In the genomic region with DNA sequence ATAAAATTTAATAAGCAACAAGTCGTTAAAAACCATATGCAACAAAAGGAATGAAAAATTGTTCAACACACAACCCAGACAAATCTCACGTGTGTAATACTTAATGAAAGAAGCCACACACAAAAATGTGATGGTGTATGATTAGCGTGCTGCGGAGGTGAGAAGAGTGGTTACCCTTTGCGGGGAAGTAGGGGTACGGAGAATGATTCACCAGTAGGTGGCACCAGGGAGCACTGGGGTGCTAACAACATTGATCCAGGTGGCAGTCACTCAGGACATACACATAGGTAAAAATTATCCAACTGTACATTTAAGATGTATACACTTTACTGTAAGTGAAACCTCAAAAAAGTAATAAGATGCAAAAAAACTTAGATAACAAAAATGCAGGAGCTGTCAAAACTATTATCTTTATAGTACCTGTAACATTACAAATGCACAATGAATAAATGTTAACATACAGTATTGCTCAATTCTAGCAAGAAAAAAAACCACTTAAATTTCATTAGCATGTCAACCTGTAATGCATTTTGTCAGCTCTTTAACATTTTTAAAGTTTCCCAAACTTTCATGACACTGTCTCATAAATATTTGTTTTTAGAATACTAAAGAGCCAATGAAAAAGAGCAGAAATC, we compare ENCODE assay signal across 8 cellular contexts. TPM values are rescaled to one million over a fixed set of nuclear protein-coding genes. Genes with fewer than 3 reads are reported as not detected.
DNase-seq lines count a peak whose midpoint lies in the region; ATAC-seq and TF ChIP-seq lines count a peak whose summit lies in the region.

No MANE protein-coding gene starts in this region.

- H3K9me3 Mint-ChIP-seq in CD4-positive, alpha-beta memory T cell, result peaks cover 0 to 28% (median 13%) of the 10 kb centered on the region in 8 donors

- H3K36me3 Mint-ChIP-seq in CD4-positive, alpha-beta memory T cell, result no peaks in the 10 kb centered on the region

- H3K4me3 Mint-ChIP-seq in CD4-positive, alpha-beta memory T cell, result no peak overlapping the region

- TF ChIP-seq POLR2A in ovary (IDR thresholded peaks at IDR 0.05), result no peak

- H3K4me2 ChIP-seq in Karpas-422 (ENCODE audit: low read depth, low read length, poor library complexity, severe bottlenecking), result no peak overlapping the region

- no peaks in the 10 kb centered on the region for H3K36me3 ChIP-seq in CD4-positive, alpha-beta memory T cell (ENCODE audit: insufficient read depth, low read length)
- H3K36me3 ChIP-seq in Karpas-422 (ENCODE audit: insufficient read depth, low read length) (no peaks in the 10 kb centered on the region), ovary (no peaks in the 10 kb centered on the region)

- WGBS in ovary, 3 donors, result 81 to 94% (median 82%) methylated on average over 6 of the region's 6 CpGs

- H3K4me1 ChIP-seq in CD4-positive, alpha-beta memory T cell (ENCODE audit: insufficient read depth, low read length), result no peaks in the 10 kb centered on the region
- H3K4me1 ChIP-seq in Karpas-422 (ENCODE audit: low read length) (no peaks in the 10 kb centered on the region), ovary (ENCODE audit: insufficient read depth) (peaks cover 3% of the 10 kb centered on the region)

- H3K27ac ChIP-seq in CD4-positive, alpha-beta memory T cell (ENCODE audit: low read depth, low read length), result no peak overlapping the region
- H3K27ac ChIP-seq in Karpas-422 (ENCODE audit: low read length) (no peak overlapping the region), ovary (no peak overlapping the region)

- POLR2A ChIA-PET in CD4-positive, alpha-beta memory T cell (lab: Charles Lee; ENCODE audit: partially characterized antibody), result interaction anchor here (0.5 kb wide), 1 partner anchor 11 kb away, joined by 3 read pairs; no protein-coding TSS in a partner anchor

- H2AFZ ChIP-seq in Karpas-422 (ENCODE audit: low read length), result no peak overlapping the region

- CTCF ChIA-PET in CD4-positive, alpha-beta memory T cell (lab: Charles Lee; ENCODE audit: partially characterized antibody), result interaction anchor here (1.0 to 1.7 kb wide), 7 partner anchors 8 to 931 kb away, joined by 3 to 12 read pairs (median 4); no protein-coding TSS in a partner anchor

- H4K20me1 ChIP-seq in Karpas-422 (ENCODE audit: insufficient read depth, low read depth, low read length), result no peaks in the 10 kb centered on the region

- no peaks in the 10 kb centered on the region for H3K9me2 ChIP-seq in Karpas-422 (replicated peaks; ENCODE audit: insufficient read depth, low read length)

- H3K27me3 ChIP-seq in CD4-positive, alpha-beta memory T cell (ENCODE audit: insufficient read depth, low read length), result no peaks in the 10 kb centered on the region
- H3K27me3 ChIP-seq in Karpas-422 (ENCODE audit: low read length), result no peaks in the 10 kb centered on the region
- H3K27me3 ChIP-seq in ovary, result no peaks in the 10 kb centered on the region

- TF ChIP-seq EP300 in ovary (IDR thresholded peaks at IDR 0.05), result no peak

- DNase-seq in CD4-positive, alpha-beta memory T cell, result peak; percentile 37 to 58 (median 41)
- DNase-seq in Karpas-422 (peak; percentile 85), activated T-cell treated with anti-CD3 and anti-CD28 coated beads for 48 hours (ENCODE audit: low read depth) (peak; percentile 29), germinal center (ENCODE audit: low spot score) (peak; percentile 54), ovary (no peak), SHP77 treated with DMSO at 0.1 percent for 48 hours (lab: John Stamatoyannopoulos, UW) (no peak)
- peak; percentile 54 for DNase-seq in stimulated activated CD4-positive, alpha-beta T cell treated with anti-CD3 and anti-CD28 coated beads, Interleukin-4, amount 100 ng/mL, for 1 hour

- no peaks in the 10 kb centered on the region for H3K79me2 ChIP-seq in Karpas-422 (ENCODE audit: low read length)

- no peak overlapping the region for H3K9ac ChIP-seq in Karpas-422 (ENCODE audit: low read length)

- intact Hi-C loops in CD4-positive, alpha-beta memory T cell (cut with micrococcal nuclease), result loop anchor here (1.0 kb wide), 1 partner anchor 46 kb away; no protein-coding TSS in a partner anchor
- intact Hi-C loops in ovary (cut with DNase I), result no loop called here

- H3K9me3 ChIP-seq in CD4-positive, alpha-beta memory T cell (ENCODE audit: control insufficient read depth in 1 of 2, low read length in 2 of 2), result no peaks in the 10 kb centered on the region
- H3K9me3 ChIP-seq in Karpas-422 (ENCODE audit: low read length) (no peaks in the 10 kb centered on the region), ovary (no peaks in the 10 kb centered on the region)

- peaks cover 8% of the 10 kb centered on the region in 2 donors for H3K27me3 Mint-ChIP-seq in CD4-positive, alpha-beta memory T cell

- peaks cover 0 to 2% (median 0%) of the 10 kb centered on the region in 4 donors for H3K4me1 Mint-ChIP-seq in CD4-positive, alpha-beta memory T cell

- H3K27ac Mint-ChIP-seq in CD4-positive, alpha-beta memory T cell, result no peak overlapping the region

- TF ChIP-seq CTCF in ovary (IDR thresholded peaks at IDR 0.05), result peak in 1 of 3 donors; percentile 10

- ATAC-seq in HG02642 (IDR thresholded peaks at IDR 0.05; ENCODE audit: poor library complexity, unreplicated experiment), result no peak

- no peak overlapping the region for H3K4me3 ChIP-seq in CD4-positive, alpha-beta memory T cell (ENCODE audit: low read length in 2 of 2)
- no peak overlapping the region for H3K4me3 ChIP-seq in Karpas-422 (ENCODE audit: low read length)
- no peak overlapping the region for H3K4me3 ChIP-seq in ovary

RNA-seq across cellular contexts. Expression of gene TMCC3, which starts 46.8 kb away (rescaled TPM):
- under 1 TPM; 0.23 to 0.36 TPM for total RNA-seq in CD4-positive, alpha-beta memory T cell
- under 1 TPM; 0.14 to 0.91 TPM for polyA plus RNA-seq in CD4-positive, alpha-beta memory T cell
- total RNA-seq in Karpas-422 (2014; rRNA removed; shearing (Covaris generic); ENCODE audit: low replicate concordance), result 0.79 and 0.82 TPM in 2 replicates
- 10 to 100 TPM in 4 of 7 donors, 1 to 10 TPM in 3; 4.8 to 24.6 (median 11.1) TPM for total RNA-seq in ovary
- 1 to 10 TPM; 7.4 to 9.6 TPM for polyA plus RNA-seq in ovary

Comparison
In these comparisons a context has a peak if more than half of its experiments do, and no peak if none do; other contexts are left out.
1. DNase-seq: peak in CD4-positive, alpha-beta memory T cell (5 of 5), Karpas-422 (single experiment), activated T-cell treated with anti-CD3 and anti-CD28 coated beads for 48 hours (single experiment), germinal center (single experiment) and stimulated activated CD4-positive, alpha-beta T cell treated with anti-CD3 and anti-CD28 coated beads, Interleukin-4, amount 100 ng/mL, for 1 hour (single experiment); none in ovary (0 of 5) and SHP77 treated with DMSO at 0.1 percent for 48 hours (single experiment).